ENCODE assay signal across 8 cellular contexts in genomic region chr10:22513483-22514413, GRCh38.
DNase-seq lines count a peak whose midpoint lies in the region; FAIRE-seq and TF ChIP-seq lines count a peak whose summit lies in the region.
"Not testable (repeated sequence)": the region's sequence is repeated elsewhere in the genome, so short reads cannot be mapped to it uniquely, and the experiment has no call there.

No MANE protein-coding gene starts in this region.

- FAIRE-seq in keratinocyte (lab: Jason Lieb, UNC); small intestine (lab: Jason Lieb, UNC): not testable (repeated sequence)

- H3K4me1 ChIP-seq in Caco-2, result peaks cover 11% of the 10 kb centered on the region
- not testable (repeated sequence) for H3K4me1 ChIP-seq in adipocyte (ENCODE audit: control insufficient read depth, insufficient read depth, low read length); fibroblast of lung (ENCODE audit: control insufficient read depth, extremely low read depth, insufficient read depth, low read length); keratinocyte (ENCODE audit: control insufficient read depth, extremely low read depth, insufficient read depth, low read length); small intestine (ENCODE audit: control insufficient read depth in 2 of 2, insufficient read depth in 1 of 2, low read depth in 1 of 2, low read length in 1 of 2)

- WGBS in small intestine, 3 donors, result 15 to 53% (median 42%) methylated on average over 19 of the region's 19 CpGs

- H4K20me1 ChIP-seq in fibroblast of lung (ENCODE audit: control insufficient read depth, extremely low read depth, insufficient read depth, low read length); keratinocyte (ENCODE audit: control insufficient read depth, extremely low read depth, insufficient read depth, low read length): not testable (repeated sequence)

- not testable (repeated sequence) for H3K79me2 ChIP-seq in fibroblast of lung (ENCODE audit: control insufficient read depth, insufficient read depth, low read length); keratinocyte (ENCODE audit: control insufficient read depth, insufficient read depth, low read length)

- not testable (repeated sequence) for H3K4me3 ChIP-seq in Caco-2 (ENCODE audit: low read depth, low read length); adipocyte (ENCODE audit: low read length); fibroblast of lung (replicated peaks in 1 of 4; ENCODE audit: control extremely low read depth in 1 of 4, insufficient read depth in 1 of 4, low read depth in 3 of 4, low read length in 4 of 4); keratinocyte (ENCODE audit: control insufficient read depth in 2 of 3, extremely low read depth in 1 of 3, insufficient read depth in 2 of 3, low read depth in 1 of 3, low read length in 3 of 3)
- H3K4me3 ChIP-seq in small intestine (ENCODE audit: low read depth in 1 of 2, low read length in 2 of 2), result peak overlapping the region in 1 of 2 donors; percentile 35

- CTCF ChIA-PET in Caco-2 (lab: Charles Lee), result not testable (repeated sequence)

- H3K4me2 ChIP-seq in fibroblast of lung (ENCODE audit: extremely low read depth, insufficient read depth, low read length), result not testable (repeated sequence)
- peak overlapping the region; percentile 10 for H3K4me2 ChIP-seq in keratinocyte (ENCODE audit: control insufficient read depth, extremely low read depth, insufficient read depth, low read depth, low read length)

- H3K9me3 Mint-ChIP-seq in Caco-2 (ENCODE audit: unreplicated experiment) (peaks cover 41% of the 10 kb centered on the region), nephron (peaks cover 36% of the 10 kb centered on the region)
- H3K9me3 Mint-ChIP-seq in HFFc6, result not testable (repeated sequence)

- H3K4me3 Mint-ChIP-seq in Caco-2 (ENCODE audit: unreplicated experiment), result not testable (repeated sequence)
- peak overlapping the region; percentile 14; the same call in 1 of the 2 replicates for H3K4me3 Mint-ChIP-seq in HFFc6
- H3K4me3 Mint-ChIP-seq in nephron, result peak overlapping the region in 2 of 3 experiments; percentile 42 to 65

- dilution Hi-C loops in keratinocyte (cut with MboI; ENCODE audit: extremely low pct_ligation_motif_present, low sequenced_read_pairs), result not testable (repeated sequence)

- H2AFZ ChIP-seq in fibroblast of lung (ENCODE audit: low read length); keratinocyte (ENCODE audit: control insufficient read depth, low read length): not testable (repeated sequence)

- not testable (repeated sequence) for H3K27ac Mint-ChIP-seq in Caco-2 (ENCODE audit: unreplicated experiment); HFFc6; nephron

- H3K9me1 ChIP-seq in keratinocyte (ENCODE audit: control insufficient read depth, extremely low read depth, insufficient read depth, low read length), result not testable (repeated sequence)

- H3K9me3 ChIP-seq in Caco-2, result peaks cover 11% of the 10 kb centered on the region; the same call in 1 of the 2 replicates
- peaks cover 10% of the 10 kb centered on the region for H3K9me3 ChIP-seq in adipocyte (ENCODE audit: control insufficient read depth, low read length)
- H3K9me3 ChIP-seq in fibroblast of lung (ENCODE audit: control insufficient read depth, insufficient read depth, low read depth, low read length); keratinocyte (ENCODE audit: control insufficient read depth, low read depth, low read length); small intestine (ENCODE audit: control insufficient read depth, low read depth): not testable (repeated sequence)

- TF ChIP-seq CTCF in Caco-2 (IDR thresholded peaks at IDR 0.05; ENCODE audit: insufficient read depth in 1 of 2, low read depth in 1 of 2, low read length in 1 of 2, severe bottlenecking in 1 of 2, unreplicated experiment in 1 of 2), result peak; percentile 15 to 20
- TF ChIP-seq CTCF in HFFc6 (IDR thresholded peaks at IDR 0.05), result 0 out of 2 replicates have a peak, but pooled peaks have one; percentile 23
- not testable (repeated sequence) for TF ChIP-seq CTCF in fibroblast of lung (conservative IDR thresholded peaks at IDR 0.05 in 1 of 2, IDR thresholded peaks at IDR 0.05 in 1 of 2; ENCODE audit: low read depth in 1 of 2, low read length in 2 of 2); keratinocyte (optimal IDR thresholded peaks at IDR 0.05 in 1 of 3, IDR thresholded peaks at IDR 0.05 in 1 of 3, conservative IDR thresholded peaks at IDR 0.05 in 1 of 3; ENCODE audit: extremely low read depth in 1 of 3, insufficient read depth in 2 of 3, low read length in 3 of 3); nephron (IDR thresholded peaks at IDR 0.05; ENCODE audit: unreplicated experiment in 3 of 3)

- DNase-seq in Caco-2 (peak; percentile 78 to 84), NCI-H510A treated with DMSO at 0.1 percent for 48 hours (lab: John Stamatoyannopoulos, UW) (peak; percentile 21), adipocyte (ENCODE audit: low read depth) (peak; percentile 26), fibroblast of lung (ENCODE audit: low read depth in 2 of 2) (peak; percentile 13 to 63), small intestine (peak; percentile 83)
- DNase-seq in HFFc6; keratinocyte (ENCODE audit: low read depth, low spot score): not testable (repeated sequence)

- not testable (repeated sequence) for BruUV-seq in Caco-2 (replicated peaks; lab: Mats Ljungman, UMichigan)

- H3K27me3 ChIP-seq in Caco-2 (replicated peaks; ENCODE audit: control insufficient read depth, insufficient read depth, low read length); fibroblast of lung (ENCODE audit: control insufficient read depth, insufficient read depth, low read length); keratinocyte (ENCODE audit: control insufficient read depth, extremely low read depth, insufficient read depth, low read length); small intestine (ENCODE audit: control insufficient read depth in 2 of 2, insufficient read depth in 2 of 2, low read length in 2 of 2): not testable (repeated sequence)
- H3K27me3 ChIP-seq in adipocyte (replicated peaks; ENCODE audit: control insufficient read depth, insufficient read depth, low read length), result peaks cover 13% of the 10 kb centered on the region

- not testable (repeated sequence) for H3K27ac ChIP-seq in fibroblast of lung (ENCODE audit: insufficient read depth, low read length); keratinocyte (ENCODE audit: control insufficient read depth, insufficient read depth, low read length); small intestine (ENCODE audit: low read depth in 1 of 2, low read length in 1 of 2)

- H3K27me3 Mint-ChIP-seq in Caco-2 (ENCODE audit: insufficient read depth, unreplicated experiment); nephron (ENCODE audit: low read depth): not testable (repeated sequence)
- H3K27me3 Mint-ChIP-seq in HFFc6 (ENCODE audit: insufficient read depth), result peaks cover 22% of the 10 kb centered on the region

- not testable (repeated sequence) for H3K36me3 Mint-ChIP-seq in Caco-2 (ENCODE audit: insufficient read depth, unreplicated experiment); HFFc6 (ENCODE audit: low read depth); nephron (ENCODE audit: low read depth)

- POLR2A ChIA-PET in Caco-2 (lab: Charles Lee), result not testable (repeated sequence)

- H3K36me3 ChIP-seq in Caco-2 (ENCODE audit: control insufficient read depth, insufficient read depth, low read length); adipocyte (ENCODE audit: control insufficient read depth, insufficient read depth, low read length, severe bottlenecking); fibroblast of lung (ENCODE audit: control insufficient read depth, insufficient read depth, low read length); keratinocyte (ENCODE audit: control insufficient read depth in 2 of 2, extremely low read depth in 1 of 2, insufficient read depth in 2 of 2, low read length in 2 of 2); small intestine (ENCODE audit: control insufficient read depth in 2 of 2, insufficient read depth in 2 of 2, low read length in 2 of 2): not testable (repeated sequence)

- H3K9ac ChIP-seq in adipocyte (ENCODE audit: low read length); fibroblast of lung (ENCODE audit: insufficient read depth, low read length); keratinocyte (ENCODE audit: control insufficient read depth, extremely low read depth, insufficient read depth, low read length): not testable (repeated sequence)

- H3K4me1 Mint-ChIP-seq in Caco-2 (ENCODE audit: low read depth, unreplicated experiment); HFFc6 (ENCODE audit: low read depth); nephron: not testable (repeated sequence)

- intact Hi-C loops in Caco-2 (cut with micrococcal nuclease; ENCODE audit: unreplicated experiment), result not testable (repeated sequence)
